Comparison of ENCODE assay signal across 2 cellular contexts in the genomic region with DNA sequence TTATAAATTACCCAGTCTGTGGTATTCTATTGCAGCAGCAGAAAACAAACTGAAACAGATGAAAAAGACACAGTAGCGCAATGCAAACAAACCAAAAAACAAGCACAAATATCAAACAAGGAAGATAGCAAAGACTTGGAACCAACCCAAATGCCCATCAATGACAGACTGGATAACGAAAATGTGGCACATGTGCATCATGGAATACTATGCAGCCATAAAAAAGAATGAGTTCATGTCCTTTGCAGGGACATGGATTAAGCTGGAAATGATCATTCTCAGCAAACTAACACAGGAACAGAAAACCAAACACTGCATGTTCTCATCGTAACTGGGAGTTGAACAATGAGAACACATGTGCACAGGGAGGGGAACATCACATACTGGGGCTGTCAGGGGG. TPM values are rescaled to one million over a fixed set of nuclear protein-coding genes. Genes with fewer than 3 reads are reported as not detected.
"Had no signal": no experiment of that assay in that cellular context is flagged by ENCODE, and none has a peak within 500 bp of the region (broad histone marks: within the 10 kb centered on the region; RNA-seq: fewer than 3 reads in every experiment).

No MANE protein-coding gene starts in this region.

RNA-seq across cellular contexts. Expression of a gene that starts 25.0 kb away (rescaled TPM):
- total RNA-seq: GM12878 had no signal

RNA-seq across cellular contexts. Expression of a gene that starts 30.2 kb away (rescaled TPM):
- total RNA-seq: G401, GM12878 had no signal
- polyA plus RNA-seq: GM12878 had no signal
